Comparison of ENCODE assay signal across 16 cellular contexts in the genomic region with DNA sequence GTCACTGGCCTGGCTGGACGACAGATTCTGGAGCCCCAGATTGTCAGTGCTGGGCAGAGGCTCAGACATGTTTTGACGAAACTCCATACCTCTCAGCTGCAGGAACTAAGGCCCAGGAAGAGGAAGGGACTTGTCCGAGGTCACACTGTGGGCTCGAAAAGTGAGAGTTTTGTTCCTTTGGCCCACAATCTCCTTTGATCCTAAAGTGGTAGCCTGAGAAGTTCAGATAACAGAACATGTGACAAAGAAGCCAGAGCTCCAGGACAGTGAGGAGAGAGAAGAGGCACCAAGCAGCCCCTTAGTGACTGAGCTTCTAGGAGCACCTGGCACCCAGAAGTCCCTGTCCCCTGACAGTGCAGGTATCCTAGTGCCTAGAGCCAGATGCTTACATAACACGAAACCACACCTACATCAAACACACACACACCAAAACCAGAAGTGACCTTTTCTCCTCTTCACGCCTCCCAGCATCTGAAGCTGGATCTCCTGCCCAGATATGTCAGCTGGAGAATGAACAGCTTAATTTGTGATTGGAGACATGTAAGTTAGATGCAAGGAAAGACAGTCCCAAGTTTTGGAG.
DNase-seq lines count a peak whose midpoint lies in the region; ATAC-seq and TF ChIP-seq lines count a peak whose summit lies in the region.
"Had no signal": no experiment of that assay in that cellular context is flagged by ENCODE, and none has a peak within 500 bp of the region (broad histone marks: within the 10 kb centered on the region; RNA-seq: fewer than 3 reads in every experiment).

No MANE protein-coding gene starts in this region.

- intact Hi-C loops in Calu3 (cut with micrococcal nuclease; ENCODE audit: unreplicated experiment) = no loop called here
- intact Hi-C loops in PC-9 (cut with micrococcal nuclease; ENCODE audit: unreplicated experiment) = no loop called here
- intact Hi-C loops in esophagus muscularis mucosa (cut with DNase I) = no loop called here

- H3K27me3 ChIP-seq in PC-9 (ENCODE audit: insufficient read depth, low read depth) (no peaks in the 10 kb centered on the region), esophagus muscularis mucosa (no peaks in the 10 kb centered on the region), trophoblast cell (ENCODE audit: insufficient read depth, low read length) (no peaks in the 10 kb centered on the region)
- H3K27me3 ChIP-seq: dorsolateral prefrontal cortex, transverse colon had no signal

- no peak overlapping the region for H2AK5ac ChIP-seq in trophoblast cell (ENCODE audit: low read length)

- no peak for TF ChIP-seq EP300 in esophagus muscularis mucosa (IDR thresholded peaks at IDR 0.05)

- H3K9me2 ChIP-seq in PC-9 (ENCODE audit: insufficient read depth) = no peaks in the 10 kb centered on the region

- H3K18ac ChIP-seq in trophoblast cell (ENCODE audit: low read length) = no peak overlapping the region

- no peak overlapping the region for H2AFZ ChIP-seq in PC-9
- no peak overlapping the region for H2AFZ ChIP-seq in trophoblast cell (ENCODE audit: insufficient read depth, low read length, poor library complexity)

- BruUV-seq in Calu3 (replicated peaks; lab: Mats Ljungman, UMichigan) = no TSS peak
- BruUV-seq in PC-9 (replicated peaks; lab: Mats Ljungman, UMichigan) = no TSS peak

- DNase-seq in Calu3 (peak; percentile 11), PC-9 (no peak), esophagus muscularis mucosa (ENCODE audit: extremely low spot score) (peak; percentile 75), trophoblast cell (no peak)
- DNase-seq in activated T-cell treated with anti-CD3 and anti-CD28 coated beads, Interleukin-2, amount 50 U/mL, for 1 hour = no peak
- DNase-seq: activated CD4-positive, CD25-positive, alpha-beta regulatory T cell; activated T-cell treated with anti-CD3 and anti-CD28 coated beads, Interleukin-2, amount 50 U/mL, for 24 hours; amniotic stem cell; dorsolateral prefrontal cortex; NCI-H2107; transverse colon had no signal

- H3K4me1 Mint-ChIP-seq in Calu3 (ENCODE audit: low read depth, unreplicated experiment) = peaks cover 75% of the 10 kb centered on the region
- H3K4me1 Mint-ChIP-seq: nephron had no signal

- H3K4me1 ChIP-seq in PC-9 (replicated peaks; ENCODE audit: insufficient read depth) (peaks cover 65% of the 10 kb centered on the region), esophagus muscularis mucosa (peaks cover 6 to 46% (median 7%) of the 10 kb centered on the region in 4 donors), trophoblast cell (ENCODE audit: control insufficient read depth in 1 of 2, insufficient read depth in 2 of 2, low read length in 2 of 2) (peaks cover 3 to 12% of the 10 kb centered on the region in 2 experiments)

- H3K36me3 ChIP-seq in PC-9 (ENCODE audit: low read depth) = no peaks in the 10 kb centered on the region
- H3K36me3 ChIP-seq in esophagus muscularis mucosa = no peaks in the 10 kb centered on the region
- no peaks in the 10 kb centered on the region for H3K36me3 ChIP-seq in trophoblast cell (ENCODE audit: control insufficient read depth in 1 of 2, insufficient read depth in 2 of 2, low read length in 2 of 2)
- H3K36me3 ChIP-seq: transverse colon had no signal

- no peak overlapping the region for H3K9ac ChIP-seq in trophoblast cell (ENCODE audit: low read length)

- TF ChIP-seq POLR2A in esophagus muscularis mucosa (IDR thresholded peaks at IDR 0.05; ENCODE audit: low read depth) = no peak

- H3K4ac ChIP-seq in trophoblast cell (ENCODE audit: low read depth, low read length) = no peak overlapping the region

- peak overlapping the region; percentile 93 for H3K27ac Mint-ChIP-seq in Calu3 (ENCODE audit: unreplicated experiment)
- H3K27ac Mint-ChIP-seq: activated T-cell treated with anti-CD3 and anti-CD28 coated beads, Interleukin-2, amount 50 U/mL, for 24 hours; nephron had no signal

- no peak overlapping the region for H4K8ac ChIP-seq in trophoblast cell (ENCODE audit: low read depth, low read length)

- ATAC-seq in GM21786 (IDR thresholded peaks at IDR 0.05; ENCODE audit: unreplicated experiment) = no peak
- no peak for ATAC-seq in HG03354 (IDR thresholded peaks at IDR 0.05; ENCODE audit: poor library complexity, severe bottlenecking, unreplicated experiment)
- ATAC-seq in HG03571 (IDR thresholded peaks at IDR 0.05; ENCODE audit: unreplicated experiment) = no peak

- no peaks in the 10 kb centered on the region for H3K9me3 Mint-ChIP-seq in Calu3 (ENCODE audit: low read depth, unreplicated experiment)
- H3K9me3 Mint-ChIP-seq: activated T-cell treated with anti-CD3 and anti-CD28 coated beads, Interleukin-2, amount 50 U/mL, for 24 hours had no signal

- H3K27me3 Mint-ChIP-seq in Calu3 (ENCODE audit: unreplicated experiment) = no peaks in the 10 kb centered on the region

- H3K27ac ChIP-seq in PC-9 (peak overlapping the region; percentile 98), esophagus muscularis mucosa (replicated peaks in 1 of 4) (no peak overlapping the region), trophoblast cell (ENCODE audit: low read depth, low read length) (no peak overlapping the region)
- H3K27ac ChIP-seq: dorsolateral prefrontal cortex, transverse colon had no signal

- H3K9me3 ChIP-seq in PC-9 (ENCODE audit: insufficient read depth, low read depth) (no peaks in the 10 kb centered on the region), esophagus muscularis mucosa (no peaks in the 10 kb centered on the region), trophoblast cell (ENCODE audit: insufficient read depth, low read depth, low read length) (no peaks in the 10 kb centered on the region)
- H3K9me3 ChIP-seq: transverse colon had no signal

- H3K36me3 Mint-ChIP-seq in Calu3 (ENCODE audit: insufficient read depth, unreplicated experiment) = peaks cover 14% of the 10 kb centered on the region

- CTCF ChIA-PET in Calu3 (lab: Charles Lee) = interaction anchor here (0.6 to 4.3 kb wide), 4 partner anchors 42 to 199 kb away, joined by 3 to 54 read pairs (median 8); no protein-coding TSS in a partner anchor
- CTCF ChIA-PET in PC-9 (lab: Charles Lee) = interaction anchor here (0.5 to 1.3 kb wide), 4 partner anchors 47 to 672 kb away, joined by 3 to 5 read pairs (median 3); no protein-coding TSS in a partner anchor

- no peaks in the 10 kb centered on the region for H3K79me2 ChIP-seq in PC-9 (ENCODE audit: low read depth)
- H3K79me2 ChIP-seq in trophoblast cell (ENCODE audit: control insufficient read depth, insufficient read depth, low read length, poor library complexity) = no peaks in the 10 kb centered on the region

- H2BK120ac ChIP-seq in trophoblast cell (ENCODE audit: insufficient read depth, low read length, poor library complexity) = no peak overlapping the region

- H3K14ac ChIP-seq in trophoblast cell (ENCODE audit: low read length) = no peak overlapping the region

- WGBS in esophagus muscularis mucosa = 69% methylated on average over 6 of the region's 6 CpGs
- no CpG with 5 or more reads among the region's 6 CpGs for WGBS in trophoblast cell (ENCODE audit: extremely low coverage, insufficient coverage, insufficient read length)

- H3K4me3 Mint-ChIP-seq in Calu3 (ENCODE audit: low read depth, unreplicated experiment) = no peak overlapping the region
- H3K4me3 Mint-ChIP-seq: activated T-cell treated with anti-CD3 and anti-CD28 coated beads, Interleukin-2, amount 50 U/mL, for 24 hours; nephron had no signal

- TF ChIP-seq CTCF in Calu3 (IDR thresholded peaks at IDR 0.05; ENCODE audit: unreplicated experiment) (no peak), PC-9 (conservative IDR thresholded peaks at IDR 0.05) (no peak), esophagus muscularis mucosa (IDR thresholded peaks at IDR 0.05) (no peak)

- POLR2A ChIA-PET in PC-9 (lab: Charles Lee; ENCODE audit: unreplicated experiment) = no interaction called here

- H3K4me2 ChIP-seq in PC-9 (peak overlapping the region; percentile 65), trophoblast cell (ENCODE audit: low read length) (no peak overlapping the region)
- H3K4me2 ChIP-seq: smooth muscle cell had no signal

- H3K4me3 ChIP-seq in PC-9 = no peak overlapping the region
- no peak overlapping the region for H3K4me3 ChIP-seq in esophagus muscularis mucosa
- no peak overlapping the region for H3K4me3 ChIP-seq in trophoblast cell (ENCODE audit: low read depth, low read length)
- H3K4me3 ChIP-seq: dorsolateral prefrontal cortex, smooth muscle cell, transverse colon had no signal

- H3F3A ChIP-seq in PC-9 (ENCODE audit: insufficient read depth, low read depth) = peaks cover 51% of the 10 kb centered on the region

- peak overlapping the region; percentile 8 for H2BK12ac ChIP-seq in trophoblast cell (ENCODE audit: low read length)

- no peak overlapping the region for H2BK5ac ChIP-seq in trophoblast cell (ENCODE audit: low read depth, low read length, poor library complexity)

- H4K20me1 ChIP-seq in PC-9 (ENCODE audit: insufficient read depth) = no peaks in the 10 kb centered on the region

- no peak overlapping the region for H3K23ac ChIP-seq in trophoblast cell (ENCODE audit: low read length)

- peaks cover 3% of the 10 kb centered on the region for H3K79me1 ChIP-seq in trophoblast cell (ENCODE audit: low read length)

- H4K12ac ChIP-seq in trophoblast cell (ENCODE audit: low read depth, low read length) = no peak overlapping the region

- H4K91ac ChIP-seq in trophoblast cell (ENCODE audit: low read depth, low read length) = no peak overlapping the region

Comparison
In these comparisons a context has a peak if more than half of its experiments do, and no peak if none do; other contexts are left out.
1. DNase-seq: peak in Calu3 (single experiment) and esophagus muscularis mucosa (single experiment); none in PC-9 (0 of 2), trophoblast cell (0 of 2) and activated T-cell treated with anti-CD3 and anti-CD28 coated beads, Interleukin-2, amount 50 U/mL, for 1 hour (single experiment).